In the genomic region with DNA sequence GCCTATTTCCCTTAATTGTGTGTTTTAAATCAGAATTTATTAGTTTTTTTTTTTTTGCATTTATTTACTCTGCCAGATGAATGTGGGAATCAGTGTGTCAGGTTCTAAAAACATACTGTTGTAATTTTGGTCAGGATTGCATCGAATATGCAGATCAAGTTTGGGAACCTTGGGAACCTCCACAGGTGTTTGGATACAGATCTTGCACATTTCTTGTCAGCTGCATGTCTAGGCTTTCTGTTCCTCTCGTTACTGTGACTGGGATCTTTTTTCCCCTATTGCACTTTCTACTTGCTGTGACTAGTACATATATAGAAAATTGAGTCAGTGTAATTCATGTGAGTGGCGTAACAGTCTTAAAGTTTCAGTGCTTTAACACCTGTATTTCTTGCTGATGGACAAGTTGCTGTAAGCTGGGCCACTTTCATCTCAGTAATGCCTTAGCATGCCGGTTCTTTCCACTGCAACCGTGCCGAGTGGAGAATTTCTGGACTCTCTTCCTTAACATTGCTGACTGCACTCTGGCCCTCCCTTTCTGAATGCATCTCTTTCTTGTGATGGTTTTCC, we compare ENCODE assay signal across 25 cellular contexts.
DNase-seq lines count a peak whose midpoint lies in the region; ATAC-seq, FAIRE-seq and TF ChIP-seq lines count a peak whose summit lies in the region.
"Had no signal": no experiment of that assay in that cellular context is flagged by ENCODE, and none has a peak within 500 bp of the region (broad histone marks: within the 10 kb centered on the region; RNA-seq: fewer than 3 reads in every experiment).

No MANE protein-coding gene starts in this region.

- H3K9ac ChIP-seq in OCI-LY3 (ENCODE audit: low read length): no peak overlapping the region
- H3K9ac ChIP-seq in H9 (ENCODE audit: extremely low read depth, insufficient read length, low read length): no peak overlapping the region
- H3K9ac ChIP-seq: BLaER1 treated with 17β-estradiol and CSF1 and Interleukin-3, amounts not matched to agents 10 nM and 100 nM had no signal

- no peak for TF ChIP-seq CTCF in OCI-LY3 (IDR thresholded peaks at IDR 0.05; ENCODE audit: low read depth, low read length)
- no peak for TF ChIP-seq CTCF in osteocyte (IDR thresholded peaks at IDR 0.05)
- no peak for TF ChIP-seq CTCF in gastrocnemius medialis (IDR thresholded peaks at IDR 0.05 in 4 of 5, conservative IDR thresholded peaks at IDR 0.05 in 1 of 5)
- TF ChIP-seq CTCF in H9 (conservative IDR thresholded peaks at IDR 0.05): no peak

- H4K5ac ChIP-seq in H9 (ENCODE audit: insufficient read length, low read depth, low read length): no peak overlapping the region

- no peaks in the 10 kb centered on the region for H3K79me2 ChIP-seq in OCI-LY3 (ENCODE audit: low read length)
- H3K79me2 ChIP-seq in H9 (ENCODE audit: insufficient read depth, low read length): no peaks in the 10 kb centered on the region

- H4K20me1 ChIP-seq in OCI-LY3 (ENCODE audit: insufficient read depth, low read length) (no peaks in the 10 kb centered on the region), H9 (ENCODE audit: control insufficient read depth, insufficient read depth, insufficient read length) (no peaks in the 10 kb centered on the region)
- H4K20me1 ChIP-seq: BLaER1 treated with 17β-estradiol and CSF1 and Interleukin-3, amounts not matched to agents 10 nM and 100 nM had no signal

- in situ Hi-C loops in gastrocnemius medialis (cut with MboI; ENCODE audit: low sequenced_read_pairs in 4 of 4): no loop called here

- H3K18ac ChIP-seq in H9 (ENCODE audit: insufficient read length, low read depth, low read length): no peak overlapping the region

- no peak overlapping the region for H3K4ac ChIP-seq in H9 (ENCODE audit: low read depth, low read length)

- H2BK15ac ChIP-seq in H9 (ENCODE audit: low read depth, low read length): no peak overlapping the region

- H3K9me3 ChIP-seq in OCI-LY3 (ENCODE audit: insufficient read depth, low read length): no peaks in the 10 kb centered on the region
- H3K9me3 ChIP-seq in gastrocnemius medialis: no peaks in the 10 kb centered on the region
- no peaks in the 10 kb centered on the region for H3K9me3 ChIP-seq in H9 (ENCODE audit: control insufficient read depth, low read depth, low read length)
- H3K9me3 ChIP-seq: BE2C had no signal

- H3K4me1 ChIP-seq in OCI-LY3 (ENCODE audit: low read length) (peaks cover 53% of the 10 kb centered on the region), gastrocnemius medialis (peaks cover 4 to 13% of the 10 kb centered on the region in 2 donors), H9 (ENCODE audit: insufficient read depth, low read length) (no peaks in the 10 kb centered on the region)
- H3K4me1 ChIP-seq: A549 had no signal

- H3K14ac ChIP-seq in H9 (ENCODE audit: insufficient read depth, low read length): no peak overlapping the region

- H3K56ac ChIP-seq in H9 (ENCODE audit: insufficient read length, low read depth, low read length): no peak overlapping the region

- H3K27ac ChIP-seq in OCI-LY3 (ENCODE audit: low read length) (0 out of 2 replicates have a peak overlapping the region, but pooled peaks have one; percentile 13), gastrocnemius medialis (peak overlapping the region in 3 of 4 donors; percentile 20 to 63 (median 35)), H9 (ENCODE audit: insufficient read length, low read depth, low read length) (no peak overlapping the region)
- H3K27ac ChIP-seq: A549; BLaER1 treated with 17β-estradiol and CSF1 and Interleukin-3, amounts not matched to agents 10 nM and 100 nM had no signal

- no peak overlapping the region for H2AK5ac ChIP-seq in H9 (ENCODE audit: insufficient read length, low read length)

- no peak overlapping the region for H2BK120ac ChIP-seq in H9 (ENCODE audit: low read depth, low read length, poor library complexity, severe bottlenecking)

- H2BK12ac ChIP-seq in H9 (ENCODE audit: insufficient read length, low read depth, low read length): no peak overlapping the region

- no peaks in the 10 kb centered on the region for H3K36me3 ChIP-seq in OCI-LY3 (replicated peaks; ENCODE audit: low read depth, low read length)
- H3K36me3 ChIP-seq in gastrocnemius medialis: no peaks in the 10 kb centered on the region
- H3K36me3 ChIP-seq: BE2C; BLaER1 treated with 17β-estradiol and CSF1 and Interleukin-3, amounts not matched to agents 10 nM and 100 nM had no signal

- H3K9me3 Mint-ChIP-seq in osteocyte (ENCODE audit: unreplicated experiment): peaks cover 4% of the 10 kb centered on the region
- peaks cover 5 to 6% of the 10 kb centered on the region in 2 experiments; a peak in 4 of 5 replicates for H3K9me3 Mint-ChIP-seq in H9

- no peak overlapping the region for H4K91ac ChIP-seq in H9 (ENCODE audit: insufficient read length, low read depth, low read length)

- H3K4me1 Mint-ChIP-seq in osteocyte (ENCODE audit: unreplicated experiment) (no peaks in the 10 kb centered on the region), H9 (peaks cover 8 to 9% of the 10 kb centered on the region in 2 experiments)

- no peaks in the 10 kb centered on the region for H3K79me1 ChIP-seq in H9 (ENCODE audit: insufficient read depth, low read depth, low read length, poor library complexity, severe bottlenecking)

- H2AFZ ChIP-seq in OCI-LY3 (ENCODE audit: low read depth, low read length) (no peak overlapping the region), H9 (ENCODE audit: low read length) (no peak overlapping the region)

- H4K8ac ChIP-seq in H9 (replicated peaks; ENCODE audit: insufficient read length, low read depth, low read length): no peak overlapping the region

- H2BK20ac ChIP-seq in H9 (ENCODE audit: low read depth, low read length, poor library complexity, severe bottlenecking): no peak overlapping the region

- no peak for TF ChIP-seq POLR2A in gastrocnemius medialis (IDR thresholded peaks at IDR 0.05)

- H3K36me3 Mint-ChIP-seq in osteocyte (ENCODE audit: unreplicated experiment): no peaks in the 10 kb centered on the region
- H3K36me3 Mint-ChIP-seq in H9 (ENCODE audit: insufficient read depth in 1 of 3, low read depth in 3 of 3): peaks cover 0 to 5% (median 0%) of the 10 kb centered on the region in 3 experiments; a peak in 2 of 7 replicates
- H3K36me3 Mint-ChIP-seq: CD14-positive monocyte had no signal

- no peak overlapping the region for H2BK5ac ChIP-seq in H9 (ENCODE audit: insufficient read length, low read length)

- peak overlapping the region; percentile 53 for H3K4me2 ChIP-seq in OCI-LY3 (ENCODE audit: low read length)
- no peak overlapping the region for H3K4me2 ChIP-seq in H9 (ENCODE audit: insufficient read depth, insufficient read length, low read length)
- H3K4me2 ChIP-seq: A549; BLaER1 treated with 17β-estradiol and CSF1 and Interleukin-3, amounts not matched to agents 10 nM and 100 nM had no signal

- no peak overlapping the region for H3T11ph ChIP-seq in H9 (ENCODE audit: low read length)

- DNase-seq in osteocyte (ENCODE audit: extremely low spot score, unreplicated experiment) (peak; percentile 27), gastrocnemius medialis (no peak), RCC 7860 (ENCODE audit: low spot score) (no peak), cerebellar nuclear complex (lab: John Stamatoyannopoulos, UW) (no peak), H9 (no peak)
- DNase-seq: 8988T; ACHN; AML-193; BE2C; CD4-positive, alpha-beta T cell; CD8-positive, alpha-beta memory T cell; DMS 273 treated with DMSO at 0.1 percent for 48 hours; DMS79; EL; GDM1; GOT3; HCEC 1CT had no signal

- no peak overlapping the region for H3K4me3 Mint-ChIP-seq in osteocyte (ENCODE audit: unreplicated experiment)
- no peak overlapping the region for H3K4me3 Mint-ChIP-seq in H9
- H3K4me3 Mint-ChIP-seq: CD14-positive monocyte; CD4-positive, alpha-beta T cell; CD8-positive, alpha-beta memory T cell had no signal

- peaks cover 20% of the 10 kb centered on the region for H3K27me3 Mint-ChIP-seq in osteocyte (ENCODE audit: unreplicated experiment)
- H3K27me3 Mint-ChIP-seq in H9 (ENCODE audit: low read depth): peaks cover 12% of the 10 kb centered on the region

- intact Hi-C loops in gastrocnemius medialis (cut with DNase I; ENCODE audit: low total_unique reads): loop anchor here (5.0 to 10.0 kb wide), 3 partner anchors 113 to 1343 kb away; a partner anchor contains a TSS

- H3K4me3 ChIP-seq in OCI-LY3 (ENCODE audit: low read length) (no peak overlapping the region), gastrocnemius medialis (no peak overlapping the region)
- H3K4me3 ChIP-seq: A549; BLaER1 treated with 17β-estradiol and CSF1 and Interleukin-3, amounts not matched to agents 10 nM and 100 nM; GM12878 had no signal

- FAIRE-seq in RCC 7860 (lab: Jason Lieb, UNC): no peak
- FAIRE-seq: A549, D721Med, GM12878, GM18507, H54 had no signal

- H3K23me2 ChIP-seq in H9 (ENCODE audit: insufficient read length, low read depth, low read length, poor library complexity, severe bottlenecking): no peaks in the 10 kb centered on the region

- H3K27ac Mint-ChIP-seq in osteocyte (ENCODE audit: unreplicated experiment) (no peak overlapping the region), H9 (no peak overlapping the region)
- H3K27ac Mint-ChIP-seq: CD14-positive monocyte; CD4-positive, alpha-beta T cell had no signal

- H3K27me3 ChIP-seq in OCI-LY3 (ENCODE audit: low read depth, low read length) (no peaks in the 10 kb centered on the region), gastrocnemius medialis (no peaks in the 10 kb centered on the region), H9 (ENCODE audit: insufficient read depth, low read length) (no peaks in the 10 kb centered on the region)
- H3K27me3 ChIP-seq: BE2C; BLaER1 treated with 17β-estradiol and CSF1 and Interleukin-3, amounts not matched to agents 10 nM and 100 nM had no signal

- peak; percentile 93 to 97 for ATAC-seq in gastrocnemius medialis
- ATAC-seq: A549, GM12878 had no signal

- no peak overlapping the region for H3K23ac ChIP-seq in H9 (ENCODE audit: insufficient read length, low read depth, low read length)

- WGBS in H9 (ENCODE audit: extremely low coverage, insufficient read length, low lambda C conversion rate): no CpG with 5 or more reads among the region's 6 CpGs
